In genomic region chr10:100338434-100339036, GRCh38 we compare ENCODE assay signal across 9 cellular contexts. TPM values are rescaled to one million over a fixed set of nuclear protein-coding genes. Genes with fewer than 3 reads are reported as not detected.
DNase-seq lines count a peak whose midpoint lies in the region; ATAC-seq and TF ChIP-seq lines count a peak whose summit lies in the region.
"Had no signal": no experiment of that assay in that cellular context is flagged by ENCODE, and none has a peak within 500 bp of the region (broad histone marks: within the 10 kb centered on the region; RNA-seq: fewer than 3 reads in every experiment).

No MANE protein-coding gene starts in this region.

- no peak for TF ChIP-seq POLR2A in body of pancreas (IDR thresholded peaks at IDR 0.05)

- H3K4me1 ChIP-seq in body of pancreas, result no peaks in the 10 kb centered on the region

- WGBS in body of pancreas, 2 donors, result 47 to 58% methylated on average over 4 of the region's 4 CpGs

- no peaks in the 10 kb centered on the region for H3K9me3 ChIP-seq in body of pancreas

- H3K27me3 ChIP-seq in body of pancreas, result no peaks in the 10 kb centered on the region

- TF ChIP-seq CTCF in VCaP (conservative IDR thresholded peaks at IDR 0.05), result peak; percentile 96
- peak; percentile 84 to 96 (median 89) for TF ChIP-seq CTCF in body of pancreas (IDR thresholded peaks at IDR 0.05)

- ATAC-seq in GM19351 (IDR thresholded peaks at IDR 0.05; ENCODE audit: unreplicated experiment), result peak; percentile 56
- ATAC-seq in body of pancreas, result peak; percentile 79
- no peak for ATAC-seq in GM19023 (IDR thresholded peaks at IDR 0.05; ENCODE audit: unreplicated experiment)

- H3K36me3 ChIP-seq in body of pancreas (replicated peaks in 1 of 2; ENCODE audit: insufficient read depth in 1 of 2, low read depth in 2 of 2), result no peaks in the 10 kb centered on the region

- DNase-seq in Ammon's horn (ENCODE audit: low spot score) (peak; percentile 85), NCI-H1436 treated with DMSO at 0.1 percent for 48 hours (lab: John Stamatoyannopoulos, UW) (peak; percentile 21), body of pancreas (peak; percentile 79 to 87 (median 82)), islet precursor cell (peak; percentile 79)
- peak; percentile 79 for DNase-seq in stimulated activated CD4-positive, alpha-beta T cell treated with anti-CD3 and anti-CD28 coated beads, Interleukin-1b, Interleukin-23, amount 100 ng/mL, for 48 hours

- intact Hi-C loops in body of pancreas (cut with DNase I), result loop anchor here (10.0 kb wide), 1 partner anchor 176 kb away; the partner anchor contains the start of gene SEC31B

- no peak overlapping the region for H3K27ac ChIP-seq in VCaP
- no peak overlapping the region for H3K27ac ChIP-seq in body of pancreas

- no peak overlapping the region for H3K4me3 ChIP-seq in body of pancreas

RNA-seq across cellular contexts. Expression of gene SCD, which starts 8.5 kb away (rescaled TPM):
- 100 to 1,000 TPM in 1 of 2 donors, 10 to 100 TPM in 1; 14.3 to 128 TPM for total RNA-seq in body of pancreas

RNA-seq across cellular contexts. Expression of gene PKD2L1, which starts 8.5 kb away (rescaled TPM):
- not detected for total RNA-seq in body of pancreas
- total RNA-seq: urinary bladder had no signal

RNA-seq across cellular contexts. Expression of gene BLOC1S2, which starts 52.1 kb away (rescaled TPM):
- total RNA-seq in body of pancreas, result 10 to 100 TPM in 1 of 2 donors, 1 to 10 TPM in 1; 4.3 to 16.1 TPM

Comparison
In these comparisons a context has a peak if more than half of its experiments do, and no peak if none do; other contexts are left out.
1. DNase-seq: peak in every context shown above with its lines; median percentile 85 in Ammon's horn; 82 in body of pancreas; 79 in islet precursor cell; 79 in stimulated activated CD4-positive, alpha-beta T cell treated with anti-CD3 and anti-CD28 coated beads, Interleukin-1b, Interleukin-23, amount 100 ng/mL, for 48 hours; 21 in NCI-H1436 treated with DMSO at 0.1 percent for 48 hours.